In genomic region chr19:17475541-17476115, GRCh38 we compare ENCODE assay signal across 1 cellular context.
TF ChIP-seq lines count a peak whose summit lies in the region.

No MANE protein-coding gene starts in this region.

TF ChIP-seq in HepG2, 621 proteins besides CTCF, POLR2A, EP300 and RAD21 (continued from another document and continues in another):
- TF ChIP-seq, protein P1, sequence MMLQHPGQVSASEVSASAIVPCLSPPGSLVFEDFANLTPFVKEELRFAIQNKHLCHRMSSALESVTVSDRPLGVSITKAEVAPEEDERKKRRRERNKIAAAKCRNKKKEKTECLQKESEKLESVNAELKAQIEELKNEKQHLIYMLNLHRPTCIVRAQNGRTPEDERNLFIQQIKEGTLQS (CRISPR knock-in tag; IDR thresholded peaks at IDR 0.05), result no peak
- TF ChIP-seq ZFP36 (IDR thresholded peaks at IDR 0.05; ENCODE audit: borderline replicate concordance, low read depth, low read length, partially characterized antibody) (no peak), CENPX (CRISPR knock-in tag; IDR thresholded peaks at IDR 0.05) (no peak), ELF3 (CRISPR knock-in tag; IDR thresholded peaks at IDR 0.05) (peak; percentile 94), ZFP82 (CRISPR knock-in tag; IDR thresholded peaks at IDR 0.05; ENCODE audit: borderline replicate concordance) (no peak), IRF2 (CRISPR knock-in tag; IDR thresholded peaks at IDR 0.05) (no peak; the same call in 1 of the 2 replicates), ZNF557 (CRISPR knock-in tag; IDR thresholded peaks at IDR 0.05) (no peak), KDM1A (CRISPR knock-in tag; IDR thresholded peaks at IDR 0.05) (no peak), ZNF703 (CRISPR knock-in tag; IDR thresholded peaks at IDR 0.05; ENCODE audit: borderline replicate concordance) (no peak), NAIF1 (CRISPR knock-in tag; IDR thresholded peaks at IDR 0.05; ENCODE audit: borderline replicate concordance) (no peak), TAF15 (IDR thresholded peaks at IDR 0.05; ENCODE audit: low read depth, low read length, poor library complexity, severe bottlenecking) (no peak), ADNP (CRISPR knock-in tag; IDR thresholded peaks at IDR 0.05) (no peak), YEATS4 (CRISPR knock-in tag; IDR thresholded peaks at IDR 0.05; ENCODE audit: borderline replicate concordance) (no peak), ZIK1 (CRISPR knock-in tag; IDR thresholded peaks at IDR 0.05; ENCODE audit: borderline replicate concordance, low read depth) (no peak), ELF4 (CRISPR knock-in tag; IDR thresholded peaks at IDR 0.05; ENCODE audit: borderline replicate concordance) (0 out of 2 replicates have a peak, but pooled peaks have one; percentile 53), LCORL (IDR thresholded peaks at IDR 0.05) (no peak), LCORL (CRISPR knock-in tag; IDR thresholded peaks at IDR 0.05) (peak; percentile 27; the same call in 1 of the 2 replicates), NFATC3 (CRISPR knock-in tag; IDR thresholded peaks at IDR 0.05) (no peak), ZNF7 (CRISPR knock-in tag; IDR thresholded peaks at IDR 0.05) (no peak), SAP130 (CRISPR knock-in tag; IDR thresholded peaks at IDR 0.05; ENCODE audit: low read depth) (peak; percentile 81), ZNF296 (CRISPR knock-in tag; conservative IDR thresholded peaks at IDR 0.05) (no peak), STAT5B (CRISPR knock-in tag; IDR thresholded peaks at IDR 0.05) (no peak), ZNF335 (CRISPR knock-in tag; IDR thresholded peaks at IDR 0.05) (no peak), SPEN (CRISPR knock-in tag; IDR thresholded peaks at IDR 0.05; ENCODE audit: low read depth) (peak; percentile 54; the same call in 1 of the 2 replicates), EZH2 (conservative IDR thresholded peaks at IDR 0.05; ENCODE audit: low read depth, low read length) (no peak), TRIM24 (CRISPR knock-in tag; IDR thresholded peaks at IDR 0.05) (no peak), KLF15 (CRISPR knock-in tag; IDR thresholded peaks at IDR 0.05; ENCODE audit: borderline replicate concordance) (no peak), RAD51 (IDR thresholded peaks at IDR 0.05; ENCODE audit: borderline replicate concordance) (no peak), ZBTB3 (CRISPR knock-in tag; IDR thresholded peaks at IDR 0.05; ENCODE audit: borderline replicate concordance, low read depth) (no peak), CERS6 (CRISPR knock-in tag; IDR thresholded peaks at IDR 0.05) (no peak), TCF12 (IDR thresholded peaks at IDR 0.05) (no peak), TCF12 (CRISPR knock-in tag; IDR thresholded peaks at IDR 0.05) (no peak), ZKSCAN1 (IDR thresholded peaks at IDR 0.05; ENCODE audit: low read length) (no peak), ZNF225 (CRISPR knock-in tag; IDR thresholded peaks at IDR 0.05) (no peak), DNMT3B (CRISPR knock-in tag; conservative IDR thresholded peaks at IDR 0.05) (no peak), TFE3 (CRISPR knock-in tag; IDR thresholded peaks at IDR 0.05) (peak; percentile 25; the same call in 1 of the 2 replicates), ZNF550 (CRISPR knock-in tag; IDR thresholded peaks at IDR 0.05; ENCODE audit: borderline replicate concordance) (no peak), PHF20 (CRISPR knock-in tag; IDR thresholded peaks at IDR 0.05) (no peak), ZNF20 (CRISPR knock-in tag; IDR thresholded peaks at IDR 0.05) (no peak), XRCC5 (optimal IDR thresholded peaks at IDR 0.05; ENCODE audit: low read length) (peak; percentile 74)
- TF ChIP-seq, protein P2, sequence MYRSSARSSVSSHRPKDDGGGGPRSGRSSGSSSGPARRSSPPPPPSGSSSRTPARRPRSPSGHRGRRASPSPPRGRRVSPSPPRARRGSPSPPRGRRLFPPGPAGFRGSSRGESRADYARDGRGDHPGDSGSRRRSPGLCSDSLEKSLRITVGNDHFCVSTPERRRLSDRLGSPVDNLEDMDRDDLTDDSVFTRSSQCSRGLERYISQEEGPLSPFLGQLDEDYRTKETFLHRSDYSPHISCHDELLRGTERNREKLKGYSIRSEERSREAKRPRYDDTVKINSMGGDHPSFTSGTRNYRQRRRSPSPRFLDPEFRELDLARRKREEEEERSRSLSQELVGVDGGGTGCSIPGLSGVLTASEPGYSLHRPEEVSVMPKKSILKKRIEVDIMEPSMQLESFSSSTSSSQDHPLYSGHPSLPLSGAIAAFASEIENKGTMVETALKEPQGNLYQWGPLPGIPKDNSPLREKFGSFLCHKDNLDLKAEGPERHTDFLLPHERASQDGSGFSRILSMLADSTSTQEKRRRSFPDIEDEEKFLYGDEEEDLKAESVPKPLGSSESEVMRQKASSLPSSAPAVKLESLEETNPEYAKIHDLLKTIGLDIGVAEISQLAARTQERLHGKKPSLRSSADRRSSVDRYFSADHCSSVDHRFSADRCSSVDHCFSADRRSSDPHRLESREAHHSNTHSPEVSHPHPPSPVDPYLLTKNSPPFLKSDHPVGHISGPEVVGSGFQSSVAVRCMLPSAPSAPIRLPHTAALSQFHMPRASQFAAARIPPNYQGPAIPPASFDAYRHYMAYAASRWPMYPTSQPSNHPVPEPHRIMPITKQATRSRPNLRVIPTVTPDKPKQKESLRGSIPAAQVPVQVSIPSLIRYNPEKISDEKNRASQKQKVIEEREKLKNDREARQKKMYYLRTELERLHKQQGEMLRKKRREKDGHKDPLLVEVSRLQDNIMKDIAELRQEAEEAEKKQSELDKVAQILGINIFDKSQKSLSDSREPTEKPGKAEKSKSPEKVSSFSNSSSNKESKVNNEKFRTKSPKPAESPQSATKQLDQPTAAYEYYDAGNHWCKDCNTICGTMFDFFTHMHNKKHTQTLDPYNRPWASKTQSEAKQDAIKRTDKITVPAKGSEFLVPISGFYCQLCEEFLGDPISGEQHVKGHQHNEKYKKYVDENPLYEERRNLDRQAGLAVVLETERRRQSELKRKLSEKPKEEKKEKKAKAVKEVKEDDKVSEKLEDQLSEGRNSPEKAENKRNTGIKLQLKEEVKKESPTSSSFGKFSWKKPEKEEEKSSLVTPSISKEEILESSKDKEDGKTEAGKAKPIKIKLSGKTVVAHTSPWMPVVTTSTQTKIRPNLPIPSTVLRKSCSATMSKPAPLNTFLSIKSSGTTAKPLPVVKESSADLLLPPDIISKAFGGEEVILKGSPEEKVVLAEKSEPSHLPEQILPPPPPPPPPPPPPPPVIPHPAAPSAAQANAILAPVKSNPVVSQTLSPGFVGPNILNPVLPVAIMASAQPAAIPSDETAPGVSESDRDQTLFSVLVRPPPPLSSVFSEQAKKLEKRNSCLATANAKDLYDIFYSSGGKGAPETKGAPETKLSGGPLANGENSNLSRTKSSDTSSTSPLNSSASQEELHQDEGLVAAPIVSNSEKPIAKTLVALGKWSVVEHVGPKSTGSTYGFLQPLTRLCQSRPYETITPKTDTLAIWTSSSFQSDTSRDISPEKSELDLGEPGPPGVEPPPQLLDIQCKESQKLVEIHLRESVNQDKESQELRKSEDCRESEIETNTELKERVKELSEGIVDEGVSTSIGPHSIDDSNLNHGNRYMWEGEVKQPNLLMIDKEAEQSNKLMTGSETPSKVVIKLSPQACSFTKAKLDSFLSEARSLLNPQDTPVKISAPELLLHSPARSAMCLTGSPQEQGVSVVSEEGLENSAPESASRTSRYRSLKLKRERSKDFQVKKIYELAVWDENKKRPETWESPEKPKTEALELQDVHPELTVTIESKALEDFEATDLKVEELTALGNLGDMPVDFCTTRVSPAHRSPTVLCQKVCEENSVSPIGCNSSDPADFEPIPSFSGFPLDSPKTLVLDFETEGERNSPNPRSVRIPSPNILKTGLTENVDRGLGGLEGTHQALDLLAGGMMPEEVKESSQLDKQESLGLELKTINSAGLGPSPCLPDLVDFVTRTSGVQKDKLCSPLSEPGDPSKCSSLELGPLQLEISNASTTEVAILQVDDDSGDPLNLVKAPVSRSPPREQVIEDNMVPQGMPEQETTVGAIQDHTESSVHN (CRISPR knock-in tag; IDR thresholded peaks at IDR 0.05), result no peak
- TF ChIP-seq, protein P3, sequence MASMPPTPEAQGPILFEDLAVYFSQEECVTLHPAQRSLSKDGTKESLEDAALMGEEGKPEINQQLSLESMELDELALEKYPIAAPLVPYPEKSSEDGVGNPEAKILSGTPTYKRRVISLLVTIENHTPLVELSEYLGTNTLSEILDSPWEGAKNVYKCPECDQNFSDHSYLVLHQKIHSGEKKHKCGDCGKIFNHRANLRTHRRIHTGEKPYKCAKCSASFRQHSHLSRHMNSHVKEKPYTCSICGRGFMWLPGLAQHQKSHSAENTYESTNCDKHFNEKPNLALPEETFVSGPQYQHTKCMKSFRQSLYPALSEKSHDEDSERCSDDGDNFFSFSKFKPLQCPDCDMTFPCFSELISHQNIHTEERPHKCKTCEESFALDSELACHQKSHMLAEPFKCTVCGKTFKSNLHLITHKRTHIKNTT (CRISPR knock-in tag; IDR thresholded peaks at IDR 0.05), result no peak
- TF ChIP-seq, protein P4, sequence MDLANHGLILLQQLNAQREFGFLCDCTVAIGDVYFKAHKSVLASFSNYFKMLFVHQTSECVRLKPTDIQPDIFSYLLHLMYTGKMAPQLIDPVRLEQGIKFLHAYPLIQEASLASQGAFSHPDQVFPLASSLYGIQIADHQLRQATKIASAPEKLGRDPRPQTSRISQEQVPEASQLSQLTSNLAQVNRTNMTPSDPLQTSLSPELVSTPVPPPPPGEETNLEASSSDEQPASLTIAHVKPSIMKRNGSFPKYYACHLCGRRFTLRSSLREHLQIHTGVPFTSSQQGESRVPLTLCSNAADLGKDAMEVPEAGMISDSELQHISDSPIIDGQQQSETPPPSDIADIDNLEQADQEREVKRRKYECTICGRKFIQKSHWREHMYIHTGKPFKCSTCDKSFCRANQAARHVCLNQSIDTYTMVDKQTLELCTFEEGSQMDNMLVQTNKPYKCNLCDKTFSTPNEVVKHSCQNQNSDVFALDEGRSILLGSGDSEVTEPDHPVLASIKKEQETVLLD (CRISPR knock-in tag; IDR thresholded peaks at IDR 0.05; ENCODE audit: low read depth), result no peak
- TF ChIP-seq, protein P5, sequence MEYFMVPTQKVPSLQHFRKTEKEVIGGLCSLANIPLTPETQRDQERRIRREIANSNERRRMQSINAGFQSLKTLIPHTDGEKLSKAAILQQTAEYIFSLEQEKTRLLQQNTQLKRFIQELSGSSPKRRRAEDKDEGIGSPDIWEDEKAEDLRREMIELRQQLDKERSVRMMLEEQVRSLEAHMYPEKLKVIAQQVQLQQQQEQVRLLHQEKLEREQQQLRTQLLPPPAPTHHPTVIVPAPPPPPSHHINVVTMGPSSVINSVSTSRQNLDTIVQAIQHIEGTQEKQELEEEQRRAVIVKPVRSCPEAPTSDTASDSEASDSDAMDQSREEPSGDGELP (IDR thresholded peaks at IDR 0.05; ENCODE audit: borderline replicate concordance, low read depth), result no peak
- TF ChIP-seq, protein P6, sequence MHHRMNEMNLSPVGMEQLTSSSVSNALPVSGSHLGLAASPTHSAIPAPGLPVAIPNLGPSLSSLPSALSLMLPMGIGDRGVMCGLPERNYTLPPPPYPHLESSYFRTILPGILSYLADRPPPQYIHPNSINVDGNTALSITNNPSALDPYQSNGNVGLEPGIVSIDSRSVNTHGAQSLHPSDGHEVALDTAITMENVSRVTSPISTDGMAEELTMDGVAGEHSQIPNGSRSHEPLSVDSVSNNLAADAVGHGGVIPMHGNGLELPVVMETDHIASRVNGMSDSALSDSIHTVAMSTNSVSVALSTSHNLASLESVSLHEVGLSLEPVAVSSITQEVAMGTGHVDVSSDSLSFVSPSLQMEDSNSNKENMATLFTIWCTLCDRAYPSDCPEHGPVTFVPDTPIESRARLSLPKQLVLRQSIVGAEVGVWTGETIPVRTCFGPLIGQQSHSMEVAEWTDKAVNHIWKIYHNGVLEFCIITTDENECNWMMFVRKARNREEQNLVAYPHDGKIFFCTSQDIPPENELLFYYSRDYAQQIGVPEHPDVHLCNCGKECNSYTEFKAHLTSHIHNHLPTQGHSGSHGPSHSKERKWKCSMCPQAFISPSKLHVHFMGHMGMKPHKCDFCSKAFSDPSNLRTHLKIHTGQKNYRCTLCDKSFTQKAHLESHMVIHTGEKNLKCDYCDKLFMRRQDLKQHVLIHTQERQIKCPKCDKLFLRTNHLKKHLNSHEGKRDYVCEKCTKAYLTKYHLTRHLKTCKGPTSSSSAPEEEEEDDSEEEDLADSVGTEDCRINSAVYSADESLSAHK (CRISPR knock-in tag; IDR thresholded peaks at IDR 0.05; ENCODE audit: borderline replicate concordance), result no peak
- TF ChIP-seq, protein P7, sequence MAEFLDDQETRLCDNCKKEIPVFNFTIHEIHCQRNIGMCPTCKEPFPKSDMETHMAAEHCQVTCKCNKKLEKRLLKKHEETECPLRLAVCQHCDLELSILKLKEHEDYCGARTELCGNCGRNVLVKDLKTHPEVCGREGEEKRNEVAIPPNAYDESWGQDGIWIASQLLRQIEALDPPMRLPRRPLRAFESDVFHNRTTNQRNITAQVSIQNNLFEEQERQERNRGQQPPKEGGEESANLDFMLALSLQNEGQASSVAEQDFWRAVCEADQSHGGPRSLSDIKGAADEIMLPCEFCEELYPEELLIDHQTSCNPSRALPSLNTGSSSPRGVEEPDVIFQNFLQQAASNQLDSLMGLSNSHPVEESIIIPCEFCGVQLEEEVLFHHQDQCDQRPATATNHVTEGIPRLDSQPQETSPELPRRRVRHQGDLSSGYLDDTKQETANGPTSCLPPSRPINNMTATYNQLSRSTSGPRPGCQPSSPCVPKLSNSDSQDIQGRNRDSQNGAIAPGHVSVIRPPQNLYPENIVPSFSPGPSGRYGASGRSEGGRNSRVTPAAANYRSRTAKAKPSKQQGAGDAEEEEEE (CRISPR knock-in tag; IDR thresholded peaks at IDR 0.05; ENCODE audit: borderline replicate concordance), result no peak
